8 cellular contexts compared by ENCODE assay signal in the genomic region with DNA sequence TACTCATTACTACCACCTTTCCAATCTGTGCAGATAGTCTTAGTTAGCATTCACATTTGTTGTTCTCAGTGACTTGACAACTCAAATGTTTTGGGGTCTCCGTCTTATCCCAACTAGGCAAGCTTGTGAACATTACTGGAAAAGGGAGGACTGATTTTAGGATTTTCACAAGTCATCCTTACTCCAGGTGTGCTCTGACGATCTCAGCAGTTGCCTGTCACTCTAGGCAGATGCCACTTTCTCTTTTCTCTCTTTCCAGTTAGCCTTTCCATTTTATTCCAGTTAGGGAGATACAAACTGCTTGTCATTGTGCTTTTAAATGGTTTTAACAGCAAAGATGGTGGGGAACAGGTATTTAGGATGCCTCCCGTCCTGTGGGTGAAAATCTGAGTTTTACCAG. TPM values are rescaled to one million over a fixed set of nuclear protein-coding genes. Genes with fewer than 3 reads are reported as not detected.
DNase-seq lines count a peak whose midpoint lies in the region; ATAC-seq, FAIRE-seq and TF ChIP-seq lines count a peak whose summit lies in the region.

No MANE protein-coding gene starts in this region.

- H2BK5ac ChIP-seq in H1 (ENCODE audit: low read depth, low read length): no peak overlapping the region

- H3K23me2 ChIP-seq in H1 (ENCODE audit: low read depth, low read length): peaks cover 8% of the 10 kb centered on the region

- H3K4me3 ChIP-seq in BLaER1 treated with 17β-estradiol and CSF1 and Interleukin-3, amounts not matched to agents 10 nM and 100 nM: peak overlapping the region; percentile 79 to 98 (median 92)
- peak overlapping the region; percentile 100 for H3K4me3 ChIP-seq in NB4 (ENCODE audit: low read depth, low read length)
- H3K4me3 ChIP-seq in H1 (ENCODE audit: extremely low read depth in 1 of 4, insufficient read depth in 2 of 4, low read depth in 3 of 4, low read length in 4 of 4): peak overlapping the region; percentile 81 to 95 (median 92)

- 0 out of 2 replicates have a peak, but pooled peaks cover 2% of the 10 kb centered on the region for H3K79me1 ChIP-seq in H1 (ENCODE audit: low read depth, low read length)

- TF ChIP-seq RAD21 in H1 (IDR thresholded peaks at IDR 0.05 in 1 of 2, conservative IDR thresholded peaks at IDR 0.05 in 1 of 2; ENCODE audit: low read depth in 2 of 2, low read length in 2 of 2): no peak

- no peaks in the 10 kb centered on the region for H3K27me3 ChIP-seq in BLaER1 treated with 17β-estradiol and CSF1 and Interleukin-3, amounts not matched to agents 10 nM and 100 nM
- no peaks in the 10 kb centered on the region for H3K27me3 ChIP-seq in H1 (replicated peaks in 1 of 4; ENCODE audit: control insufficient read depth in 3 of 4, extremely low read depth in 1 of 4, insufficient read depth in 3 of 4, low read length in 3 of 4)

- H3K9ac ChIP-seq in BLaER1 treated with 17β-estradiol and CSF1 and Interleukin-3, amounts not matched to agents 10 nM and 100 nM: peak overlapping the region; percentile 90 to 99 (median 97)
- peak overlapping the region; percentile 75 to 94 (median 90) for H3K9ac ChIP-seq in H1 (replicated peaks in 1 of 4; ENCODE audit: extremely low read depth in 1 of 4, low read depth in 3 of 4, low read length in 3 of 4)

- H4K8ac ChIP-seq in H1 (ENCODE audit: extremely low read depth, insufficient read depth, low read length): no peak overlapping the region

- no peak overlapping the region for H2AK5ac ChIP-seq in H1 (ENCODE audit: low read depth, low read length)

- TF ChIP-seq POLR2A in NB4 (IDR thresholded peaks at IDR 0.05; ENCODE audit: extremely low read depth, insufficient read length): no peak
- TF ChIP-seq POLR2A in H1 (IDR thresholded peaks at IDR 0.05; ENCODE audit: control extremely low read depth in 1 of 2, low read depth in 2 of 2, low read length in 2 of 2): no peak

- H2BK12ac ChIP-seq in H1 (ENCODE audit: low read depth, low read length): no peak overlapping the region

- H3K4ac ChIP-seq in H1 (replicated peaks; ENCODE audit: insufficient read length, low read depth, low read length): no peak overlapping the region

- TF ChIP-seq CTCF in NB4 (IDR thresholded peaks at IDR 0.05; ENCODE audit: low read depth, low read length) (no peak), H1 (IDR thresholded peaks at IDR 0.05; ENCODE audit: control extremely low read depth in 1 of 3, insufficient read depth in 1 of 3, low read depth in 1 of 3, low read length in 3 of 3) (no peak), neural crest cell (conservative IDR thresholded peaks at IDR 0.05) (no peak)

- ATAC-seq in HG02759 (IDR thresholded peaks at IDR 0.05; ENCODE audit: unreplicated experiment): no peak

- peaks cover 29 to 38% (median 32%) of the 10 kb centered on the region in 10 experiments for H3K4me1 ChIP-seq in BLaER1 treated with 17β-estradiol and CSF1 and Interleukin-3, amounts not matched to agents 10 nM and 100 nM
- H3K4me1 ChIP-seq in H1 (replicated peaks in 1 of 4; ENCODE audit: control insufficient read depth in 3 of 4, insufficient read depth in 4 of 4, low read length in 3 of 4): peaks cover 0 to 9% (median 3%) of the 10 kb centered on the region in 4 experiments; a peak in 5 of 7 replicates

- no peak for FAIRE-seq in H1 (lab: Jason Lieb, UNC)

- no peak overlapping the region for H3K14ac ChIP-seq in H1 (ENCODE audit: insufficient read length)

- no peak overlapping the region for H2BK20ac ChIP-seq in H1 (ENCODE audit: low read length)

- H4K91ac ChIP-seq in H1 (replicated peaks; ENCODE audit: insufficient read length, low read length): no peak overlapping the region

- no peak overlapping the region for H3K23ac ChIP-seq in H1 (ENCODE audit: insufficient read length)

- H3K27ac Mint-ChIP-seq in neural crest cell (ENCODE audit: unreplicated experiment): peak overlapping the region; percentile 97

- WGBS in H1 (ENCODE audit: extremely low coverage in 1 of 2, insufficient coverage in 1 of 2, insufficient read length in 1 of 2, insufficient replicate concordance in 2 of 2, low coverage in 1 of 2, low lambda C conversion rate in 2 of 2, missing lambda C conversion rate in 1 of 2), 2 experiments: 47% methylated on average over 3 of the region's 3 CpGs; no CpG with 5 or more reads in 1 of the 2 experiments

- no peak overlapping the region for H3K18ac ChIP-seq in H1 (ENCODE audit: extremely low read depth, low read length)

- peak overlapping the region; percentile 71 to 99 (median 94); a peak in 21 of 22 replicates for H3K27ac ChIP-seq in BLaER1 treated with 17β-estradiol and CSF1 and Interleukin-3, amounts not matched to agents 10 nM and 100 nM
- no peak overlapping the region for H3K27ac ChIP-seq in H1 (ENCODE audit: low read depth, low read length)

- peaks cover 11% of the 10 kb centered on the region for H3K36me3 Mint-ChIP-seq in neural crest cell (ENCODE audit: low read depth)

- H3K4me3 Mint-ChIP-seq in neural crest cell: peak overlapping the region; percentile 98

- H3K9me3 Mint-ChIP-seq in neural crest cell: no peaks in the 10 kb centered on the region

- H3K36me3 ChIP-seq in BLaER1 treated with 17β-estradiol and CSF1 and Interleukin-3, amounts not matched to agents 10 nM and 100 nM: peaks cover 41 to 53% (median 50%) of the 10 kb centered on the region in 11 experiments
- peaks cover 28 to 60% (median 47%) of the 10 kb centered on the region in 4 experiments for H3K36me3 ChIP-seq in H1 (ENCODE audit: control insufficient read depth in 2 of 4, insufficient read depth in 4 of 4, low read length in 3 of 4)

- no peak overlapping the region for H4K5ac ChIP-seq in H1 (ENCODE audit: insufficient read length, low read depth, low read length)

- peak overlapping the region; percentile 85 to 99 (median 95) for H3K4me2 ChIP-seq in BLaER1 treated with 17β-estradiol and CSF1 and Interleukin-3, amounts not matched to agents 10 nM and 100 nM
- peak overlapping the region; percentile 85 to 99 for H3K4me2 ChIP-seq in H1 (ENCODE audit: insufficient read depth in 1 of 2, low read depth in 2 of 2, low read length in 2 of 2)

- DNase-seq in NB4 (ENCODE audit: low read depth): no peak
- DNase-seq in H1 (ENCODE audit: low read depth in 1 of 2, low spot score in 2 of 2): no peak
- no peak for DNase-seq in neural crest cell (ENCODE audit: low read depth, low spot score)
- DNase-seq in RPMI8226: no peak
- DNase-seq in stimulated activated CD8-positive, alpha-beta memory T cell treated with anti-CD3 and anti-CD28 coated beads, Interleukin-4, amount 100 ng/mL, for 48 hours: no peak
- no peak for DNase-seq in NCI-H524 treated with DMSO at 0.1 percent for 48 hours (lab: John Stamatoyannopoulos, UW)

- POLR2A ChIA-PET in H1 (lab: Charles Lee; ENCODE audit: partially characterized antibody): interaction anchor here (1.3 to 11.1 kb wide), 17 partner anchors 7 to 274 kb away, joined by 3 to 267 read pairs (median 20); a partner anchor contains a TSS

- CTCF ChIA-PET in H1 (lab: Charles Lee; ENCODE audit: partially characterized antibody): interaction anchor here (0.9 to 7.2 kb wide), 7 partner anchors 10 to 117 kb away, joined by 3 to 34 read pairs (median 14); a partner anchor contains a TSS

- no peak for TF ChIP-seq EP300 in H1 (IDR thresholded peaks at IDR 0.05; ENCODE audit: borderline replicate concordance in 1 of 2, low read depth in 2 of 2, low read length in 2 of 2)

- H3K27me3 Mint-ChIP-seq in neural crest cell (ENCODE audit: low read depth): no peaks in the 10 kb centered on the region

- H2AFZ ChIP-seq in H1 (ENCODE audit: low read length): no peak overlapping the region

- no peak overlapping the region for H2BK15ac ChIP-seq in H1 (ENCODE audit: low read length)

- peaks cover 21 to 31% of the 10 kb centered on the region in 2 experiments for H3K79me2 ChIP-seq in H1 (ENCODE audit: control insufficient read depth in 1 of 2, insufficient read depth in 2 of 2, low read length in 2 of 2)

- peaks cover 37% of the 10 kb centered on the region for H3K4me1 Mint-ChIP-seq in neural crest cell

- H3K9me3 ChIP-seq in BLaER1 treated with 17β-estradiol and CSF1 and Interleukin-3, amounts not matched to agents 10 nM and 100 nM (replicated peaks in 1 of 11): no peaks in the 10 kb centered on the region
- H3K9me3 ChIP-seq in H1 (ENCODE audit: insufficient read depth in 2 of 2, low read depth in 1 of 2, low read length in 1 of 2): no peaks in the 10 kb centered on the region

- H3K56ac ChIP-seq in H1 (replicated peaks; ENCODE audit: insufficient read length, low read depth, low read length): no peak overlapping the region

- H4K20me1 ChIP-seq in BLaER1 treated with 17β-estradiol and CSF1 and Interleukin-3, amounts not matched to agents 10 nM and 100 nM: peaks cover 9 to 53% (median 33%) of the 10 kb centered on the region in 11 experiments; a peak in 21 of 22 replicates
- H4K20me1 ChIP-seq in H1 (replicated peaks in 1 of 2; ENCODE audit: control insufficient read depth in 1 of 2, insufficient read depth in 2 of 2, low read length in 2 of 2): peaks cover 4 to 5% of the 10 kb centered on the region in 2 experiments

- no peak overlapping the region for H2BK120ac ChIP-seq in H1 (replicated peaks; ENCODE audit: low read depth, low read length)

RNA-seq across cellular contexts. Expression of a gene that starts 1.1 kb away (rescaled TPM):
- 237 and 242 TPM in 2 replicates for total RNA-seq in H1 (2021; fragmentation: NEBNext Ultra II Directional; extraction: Animal tissue kit (Norgen Biotek cat#: 25700))
- 100 and 159 TPM in 2 replicates for polyA plus RNA-seq in H1 (2011; rRNA removed)
- 270 TPM for polyA plus RNA-seq in H1 (2011; cell fraction: cytosol; rRNA removed)
- 92.3 TPM for polyA plus RNA-seq in H1 (2011; cell fraction: nucleus; rRNA removed)
- polyA plus RNA-seq in H1 (2012, experiment 1 of 2): 246 to 284 TPM (median 256 TPM) in 4 replicates
- polyA plus RNA-seq in H1 (2012, experiment 2 of 2): 222 TPM
- 251 TPM for polyA plus RNA-seq in H1 (2013, experiment 1 of 2)
- polyA plus RNA-seq in H1 (2013, experiment 2 of 2): 249 TPM
- polyA minus RNA-seq in H1 (2011; rRNA and poly(A)+ RNA removed): 112 and 145 TPM in 2 replicates
- 102 TPM for polyA minus RNA-seq in H1 (2011; cell fraction: cytosol; rRNA and poly(A)+ RNA removed)
- polyA minus RNA-seq in H1 (2011; cell fraction: nucleus; rRNA and poly(A)+ RNA removed): 72.8 TPM
- total RNA-seq in neural crest cell: 201 and 213 TPM in 2 replicates

RNA-seq across cellular contexts. Expression of a gene that starts 10.9 kb away (rescaled TPM):
- 4,440 and 4,619 TPM in 2 replicates for total RNA-seq in H1 (2021; fragmentation: NEBNext Ultra II Directional; extraction: Animal tissue kit (Norgen Biotek cat#: 25700))
- polyA plus RNA-seq in H1 (2011; rRNA removed): 10,552 and 16,488 TPM in 2 replicates
- 15,274 TPM for polyA plus RNA-seq in H1 (2011; cell fraction: cytosol; rRNA removed)
- 5,028 TPM for polyA plus RNA-seq in H1 (2011; cell fraction: nucleus; rRNA removed)
- 8,984 to 12,435 TPM (median 10,789 TPM) in 4 replicates for polyA plus RNA-seq in H1 (2012, experiment 1 of 2)
- 8,788 TPM for polyA plus RNA-seq in H1 (2012, experiment 2 of 2)
- 16,458 TPM for polyA plus RNA-seq in H1 (2013, experiment 1 of 2)
- 15,195 TPM for polyA plus RNA-seq in H1 (2013, experiment 2 of 2)
- polyA minus RNA-seq in H1 (2011; rRNA and poly(A)+ RNA removed): 1,518 and 2,159 TPM in 2 replicates
- 1,097 TPM for polyA minus RNA-seq in H1 (2011; cell fraction: cytosol; rRNA and poly(A)+ RNA removed)
- 1,566 TPM for polyA minus RNA-seq in H1 (2011; cell fraction: nucleus; rRNA and poly(A)+ RNA removed)
- 4,478 and 4,582 TPM in 2 replicates for total RNA-seq in neural crest cell

RNA-seq across cellular contexts. Expression of a gene that starts 12.6 kb away (rescaled TPM):
- 11.2 and 12.5 TPM in 2 replicates for total RNA-seq in H1 (2021; fragmentation: NEBNext Ultra II Directional; extraction: Animal tissue kit (Norgen Biotek cat#: 25700))
- polyA plus RNA-seq in H1 (2011; rRNA removed): 4.0 and 5.1 TPM in 2 replicates
- 4.3 TPM for polyA plus RNA-seq in H1 (2011; cell fraction: cytosol; rRNA removed)
- 7.6 TPM for polyA plus RNA-seq in H1 (2011; cell fraction: nucleus; rRNA removed)
- 4.6 to 7.7 TPM (median 5.1 TPM) in 4 replicates for polyA plus RNA-seq in H1 (2012, experiment 1 of 2)
- polyA plus RNA-seq in H1 (2012, experiment 2 of 2): 3.7 TPM
- 4.2 TPM for polyA plus RNA-seq in H1 (2013, experiment 1 of 2)
- 3.9 TPM for polyA plus RNA-seq in H1 (2013, experiment 2 of 2)
- 10.7 and 15.3 TPM in 2 replicates for polyA minus RNA-seq in H1 (2011; rRNA and poly(A)+ RNA removed)
- 7.1 TPM for polyA minus RNA-seq in H1 (2011; cell fraction: cytosol; rRNA and poly(A)+ RNA removed)
- polyA minus RNA-seq in H1 (2011; cell fraction: nucleus; rRNA and poly(A)+ RNA removed): 34.0 TPM
- 19.1 and 19.3 TPM in 2 replicates for total RNA-seq in neural crest cell

RNA-seq across cellular contexts. Expression of a gene that starts 22.6 kb away (rescaled TPM):
- total RNA-seq in H1 (2021; fragmentation: NEBNext Ultra II Directional; extraction: Animal tissue kit (Norgen Biotek cat#: 25700)): 85.1 and 86.9 TPM in 2 replicates
- polyA plus RNA-seq in H1 (2011; rRNA removed): 165 and 174 TPM in 2 replicates
- 109 TPM for polyA plus RNA-seq in H1 (2011; cell fraction: cytosol; rRNA removed)
- 167 TPM for polyA plus RNA-seq in H1 (2011; cell fraction: nucleus; rRNA removed)
- 58.5 to 85.3 TPM (median 79.3 TPM) in 4 replicates for polyA plus RNA-seq in H1 (2012, experiment 1 of 2)
- polyA plus RNA-seq in H1 (2012, experiment 2 of 2): 88.6 TPM
- polyA plus RNA-seq in H1 (2013, experiment 1 of 2): 133 TPM
- 120 TPM for polyA plus RNA-seq in H1 (2013, experiment 2 of 2)
- 180 and 199 TPM in 2 replicates for polyA minus RNA-seq in H1 (2011; rRNA and poly(A)+ RNA removed)
- 107 TPM for polyA minus RNA-seq in H1 (2011; cell fraction: cytosol; rRNA and poly(A)+ RNA removed)
- polyA minus RNA-seq in H1 (2011; cell fraction: nucleus; rRNA and poly(A)+ RNA removed): 81.1 TPM
- total RNA-seq in neural crest cell: 118 and 121 TPM in 2 replicates

RNA-seq across cellular contexts. Expression of a gene that starts 25.5 kb away (rescaled TPM):
- 49.2 and 52.4 TPM in 2 replicates for total RNA-seq in H1 (2021; fragmentation: NEBNext Ultra II Directional; extraction: Animal tissue kit (Norgen Biotek cat#: 25700))
- polyA plus RNA-seq in H1 (2011; rRNA removed): 33.9 and 43.4 TPM in 2 replicates
- 42.1 TPM for polyA plus RNA-seq in H1 (2011; cell fraction: cytosol; rRNA removed)
- 84.6 TPM for polyA plus RNA-seq in H1 (2011; cell fraction: nucleus; rRNA removed)
- polyA plus RNA-seq in H1 (2012, experiment 1 of 2): 41.7 to 55.5 TPM (median 51.4 TPM) in 4 replicates
- polyA plus RNA-seq in H1 (2012, experiment 2 of 2): 18.7 TPM
- polyA plus RNA-seq in H1 (2013, experiment 1 of 2): 57.7 TPM
- 59.8 TPM for polyA plus RNA-seq in H1 (2013, experiment 2 of 2)
- 158 and 203 TPM in 2 replicates for polyA minus RNA-seq in H1 (2011; rRNA and poly(A)+ RNA removed)
- 47.3 TPM for polyA minus RNA-seq in H1 (2011; cell fraction: cytosol; rRNA and poly(A)+ RNA removed)
- polyA minus RNA-seq in H1 (2011; cell fraction: nucleus; rRNA and poly(A)+ RNA removed): 53.6 TPM
- 144 and 152 TPM in 2 replicates for total RNA-seq in neural crest cell
